Comparison of ENCODE assay signal across 8 cellular contexts in genomic region chr5:134132372-134133212, GRCh38. TPM values are rescaled to one million over a fixed set of nuclear protein-coding genes. Genes with fewer than 3 reads are reported as not detected.
DNase-seq lines count a peak whose midpoint lies in the region; ATAC-seq and TF ChIP-seq lines count a peak whose summit lies in the region.

No MANE protein-coding gene starts in this region.

- H3K9me3 Mint-ChIP-seq in neural crest cell: no peaks in the 10 kb centered on the region

- TF ChIP-seq CTCF in neural crest cell (conservative IDR thresholded peaks at IDR 0.05): no peak

- no peaks in the 10 kb centered on the region for H3K27me3 Mint-ChIP-seq in neural crest cell (ENCODE audit: low read depth)

- DNase-seq in activated T-cell treated with anti-CD3 and anti-CD28 coated beads, Interleukin-2, amount 50 U/mL, for 1 hour: peak; percentile 77
- no peak for DNase-seq in neural crest cell (ENCODE audit: low read depth, low spot score)
- DNase-seq in mucosa of gallbladder (ENCODE audit: low spot score): no peak
- DNase-seq in NCI-H526 (lab: John Stamatoyannopoulos, UW): no peak
- DNase-seq in NCI-H526 treated with DMSO at 0.1 percent for 48 hours (lab: John Stamatoyannopoulos, UW): no peak
- DNase-seq in hypothalamus (lab: John Stamatoyannopoulos, UW): no peak

- H3K4me3 Mint-ChIP-seq in neural crest cell: no peak overlapping the region

- ATAC-seq in GM19025 (IDR thresholded peaks at IDR 0.05; ENCODE audit: low read depth, unreplicated experiment): peak; percentile 65
- ATAC-seq in HG03175 (IDR thresholded peaks at IDR 0.05; ENCODE audit: unreplicated experiment): peak; percentile 57

- H3K27ac Mint-ChIP-seq in neural crest cell (ENCODE audit: unreplicated experiment): peak overlapping the region; percentile 57

- peaks cover 13% of the 10 kb centered on the region for H3K4me1 Mint-ChIP-seq in neural crest cell

- peaks cover 7% of the 10 kb centered on the region for H3K36me3 Mint-ChIP-seq in neural crest cell (ENCODE audit: low read depth)

RNA-seq across cellular contexts. Expression of gene TCF7, which starts 18.1 kb away (rescaled TPM):
- total RNA-seq in neural crest cell (18.0 and 19.3 TPM in 2 replicates), mucosa of gallbladder (7.4 TPM)

RNA-seq across cellular contexts. Expression of gene SKP1, which starts 44.2 kb away (rescaled TPM):
- total RNA-seq in neural crest cell (329 and 340 TPM in 2 replicates), mucosa of gallbladder (340 TPM)
